Comparison of ENCODE assay signal across 9 cellular contexts in genomic region chr9:37209431-37210386, GRCh38.
DNase-seq lines count a peak whose midpoint lies in the region; ATAC-seq, FAIRE-seq and TF ChIP-seq lines count a peak whose summit lies in the region.
"Had no signal": no experiment of that assay in that cellular context is flagged by ENCODE, and none has a peak within 500 bp of the region (broad histone marks: within the 10 kb centered on the region; RNA-seq: fewer than 3 reads in every experiment).

No MANE protein-coding gene starts in this region.

- H3K36me3 ChIP-seq in DND-41 (ENCODE audit: insufficient read depth, low read length) (peaks cover 13% of the 10 kb centered on the region; the same call in 1 of the 2 replicates), HCT116 (ENCODE audit: control insufficient read depth in 1 of 2, insufficient read depth in 2 of 2, low read length in 2 of 2) (no peaks in the 10 kb centered on the region), keratinocyte (ENCODE audit: control insufficient read depth in 2 of 2, extremely low read depth in 1 of 2, insufficient read depth in 2 of 2, low read length in 2 of 2) (peaks cover 0 to 4% of the 10 kb centered on the region in 2 experiments)

- TF ChIP-seq CTCF in DND-41 (IDR thresholded peaks at IDR 0.05; ENCODE audit: borderline replicate concordance, extremely low read depth, low read length, poor library complexity, severe bottlenecking) (peak; percentile 13), HCT116 (IDR thresholded peaks at IDR 0.05 in 2 of 3, conservative IDR thresholded peaks at IDR 0.05 in 1 of 3; ENCODE audit: borderline replicate concordance in 1 of 3, insufficient read depth in 1 of 3, low read depth in 2 of 3, low read length in 2 of 3) (peak in 2 of 3 experiments; percentile 5 to 26; a peak in 2 of 6 replicates), VCaP (conservative IDR thresholded peaks at IDR 0.05) (peak; percentile 74), keratinocyte (optimal IDR thresholded peaks at IDR 0.05 in 1 of 3, IDR thresholded peaks at IDR 0.05 in 1 of 3, conservative IDR thresholded peaks at IDR 0.05 in 1 of 3; ENCODE audit: extremely low read depth in 1 of 3, insufficient read depth in 2 of 3, low read length in 3 of 3) (peak in 2 of 3 experiments; percentile 19 to 20)

- no peak for FAIRE-seq in keratinocyte (lab: Jason Lieb, UNC)

- H3K9ac ChIP-seq in DND-41 (ENCODE audit: low read depth, low read length) (no peak overlapping the region), HCT116 (ENCODE audit: low read length) (no peak overlapping the region), keratinocyte (ENCODE audit: control insufficient read depth, extremely low read depth, insufficient read depth, low read length) (no peak overlapping the region)

- dilution Hi-C loops in keratinocyte (cut with MboI; ENCODE audit: extremely low pct_ligation_motif_present, low sequenced_read_pairs), result no loop called here

- intact Hi-C loops in HCT116 (cut with micrococcal nuclease), result no loop called here

- no peaks in the 10 kb centered on the region; the same call in 1 of the 2 replicates for H4K20me1 ChIP-seq in DND-41 (ENCODE audit: insufficient read depth, low read length)
- H4K20me1 ChIP-seq in HCT116 (ENCODE audit: insufficient read depth), result no peaks in the 10 kb centered on the region; the same call in none of the 2 replicates
- no peaks in the 10 kb centered on the region for H4K20me1 ChIP-seq in keratinocyte (ENCODE audit: control insufficient read depth, extremely low read depth, insufficient read depth, low read length)

- H2AFZ ChIP-seq in DND-41 (ENCODE audit: low read depth, low read length) (no peak overlapping the region), HCT116 (ENCODE audit: low read depth, low read length, poor library complexity, severe bottlenecking) (no peak overlapping the region), keratinocyte (ENCODE audit: control insufficient read depth, low read length) (no peak overlapping the region)

- CTCF ChIA-PET in HCT116 (lab: Charles Lee), result interaction anchor here (0.6 kb wide), 1 partner anchor 167 kb away, joined by 3 read pairs; no protein-coding TSS in a partner anchor

- H3K4me3 ChIP-seq in DND-41 (ENCODE audit: low read depth in 1 of 2, low read length in 2 of 2) (no peak overlapping the region), HCT116 (replicated peaks in 1 of 2; ENCODE audit: low read depth in 1 of 2, low read length in 2 of 2) (no peak overlapping the region), keratinocyte (ENCODE audit: control insufficient read depth in 2 of 3, extremely low read depth in 1 of 3, insufficient read depth in 2 of 3, low read depth in 1 of 3, low read length in 3 of 3) (no peak overlapping the region)

- ATAC-seq in DND-41 (ENCODE audit: insufficient read depth, low read depth) (no peak), HCT116 (no peak)

- H3K79me2 ChIP-seq in DND-41 (ENCODE audit: insufficient read depth, low read length) (peaks cover 16% of the 10 kb centered on the region; the same call in 1 of the 2 replicates), HCT116 (ENCODE audit: insufficient read depth, low read length) (peaks cover 39% of the 10 kb centered on the region), keratinocyte (ENCODE audit: control insufficient read depth, insufficient read depth, low read length) (peaks cover 4% of the 10 kb centered on the region)

- no TSS peak for BruUV-seq in HCT116 (replicated peaks; lab: Mats Ljungman, UMichigan)

- DNase-seq in DND-41 (no peak), HCT116 (ENCODE audit: low read depth, low spot score) (no peak), keratinocyte (ENCODE audit: low read depth, low spot score) (no peak), SIG-M5 (lab: John Stamatoyannopoulos, UW) (no peak), T-helper 1 cell (no peak), NCI-H2227 treated with DMSO at 0.1 percent for 48 hours (lab: John Stamatoyannopoulos, UW) (no peak)
- no peak for DNase-seq in activated effector memory CD4-positive, alpha-beta T cell treated with anti-CD3 and anti-CD28 coated beads, Interleukin-2, amount 50 U/mL, for 16 hours
- DNase-seq: IMR-90 had no signal

- H3K9me2 ChIP-seq in HCT116 (ENCODE audit: insufficient read depth), result no peaks in the 10 kb centered on the region

- POLR2A ChIA-PET in HCT116 (lab: Charles Lee), result no interaction called here

- TF ChIP-seq RAD21 in HCT116 (IDR thresholded peaks at IDR 0.05; ENCODE audit: low read depth), result no peak

- H3K27me3 ChIP-seq in DND-41 (ENCODE audit: insufficient read depth, low read length, poor library complexity) (no peaks in the 10 kb centered on the region), HCT116 (ENCODE audit: insufficient read depth, low read length) (no peaks in the 10 kb centered on the region), keratinocyte (ENCODE audit: control insufficient read depth, extremely low read depth, insufficient read depth, low read length) (no peaks in the 10 kb centered on the region)

- H3K9me3 ChIP-seq in DND-41 (ENCODE audit: insufficient read depth, low read length, severe bottlenecking) (no peaks in the 10 kb centered on the region), HCT116 (ENCODE audit: control insufficient read depth in 1 of 2, insufficient read depth in 1 of 2, low read depth in 1 of 2, low read length in 2 of 2) (no peaks in the 10 kb centered on the region), keratinocyte (ENCODE audit: control insufficient read depth, low read depth, low read length) (no peaks in the 10 kb centered on the region)

- H3K9me1 ChIP-seq in keratinocyte (ENCODE audit: control insufficient read depth, extremely low read depth, insufficient read depth, low read length), result no peaks in the 10 kb centered on the region

- no peaks in the 10 kb centered on the region for H3K4me1 ChIP-seq in DND-41 (ENCODE audit: insufficient read depth, low read length)
- H3K4me1 ChIP-seq in HCT116 (ENCODE audit: control insufficient read depth in 1 of 2, insufficient read depth in 2 of 2, low read length in 2 of 2), result peaks cover 0 to 3% of the 10 kb centered on the region in 2 experiments; a peak in 1 of 4 replicates
- H3K4me1 ChIP-seq in keratinocyte (ENCODE audit: control insufficient read depth, extremely low read depth, insufficient read depth, low read length), result no peaks in the 10 kb centered on the region

- H3K27ac ChIP-seq in DND-41 (ENCODE audit: low read length) (peak overlapping the region; percentile 31), HCT116 (ENCODE audit: low read depth, low read length) (no peak overlapping the region), VCaP (peak overlapping the region; percentile 33), keratinocyte (ENCODE audit: control insufficient read depth, insufficient read depth, low read length) (no peak overlapping the region)

- TF ChIP-seq POLR2A in HCT116 (IDR thresholded peaks at IDR 0.05; ENCODE audit: borderline replicate concordance, extremely low read depth, insufficient read depth, insufficient read length), result no peak

- RAD21 ChIA-PET in HCT116 (lab: Charles Lee; ENCODE audit: low non-redundant PET in 1 of 2, low total read pairs in 2 of 2, uncharacterized antibody in 2 of 2, unreplicated experiment in 2 of 2), result no interaction called here

- H3K4me2 ChIP-seq in DND-41 (ENCODE audit: insufficient read depth, low read length), result no peak overlapping the region
- no peak overlapping the region for H3K4me2 ChIP-seq in HCT116 (ENCODE audit: low read length)
- no peak overlapping the region for H3K4me2 ChIP-seq in keratinocyte (ENCODE audit: control insufficient read depth, extremely low read depth, insufficient read depth, low read depth, low read length)

TF ChIP-seq in HCT116, 20 proteins besides CTCF, POLR2A, EP300 and RAD21:
- TF ChIP-seq ZNF274 (IDR thresholded peaks at IDR 0.05; ENCODE audit: low read depth, low read length) (no peak), CBX3 (IDR thresholded peaks at IDR 0.05; ENCODE audit: low read depth) (no peak), SRF (IDR thresholded peaks at IDR 0.05; ENCODE audit: low read depth) (no peak), SP1 (IDR thresholded peaks at IDR 0.05; ENCODE audit: low read depth) (no peak), CEBPB (IDR thresholded peaks at IDR 0.05; ENCODE audit: low read depth) (no peak)
TF ChIP-seq in HCT116: peak in this region for 0.

Comparison
In these comparisons a context has a peak if more than half of its experiments do, and no peak if none do; other contexts are left out.
1. H3K27ac ChIP-seq: peak in DND-41 (single experiment) and VCaP (single experiment); none in HCT116 (single experiment) and keratinocyte (single experiment).
2. CTCF ChIP-seq: peak in every context shown above with its lines; median percentile 74 in VCaP; 20 in keratinocyte; 16 in HCT116; 13 in DND-41.